In genomic region chr6:89952696-89953095, GRCh38 we compare ENCODE assay signal across 8 cellular contexts. TPM values are rescaled to one million over a fixed set of nuclear protein-coding genes. Genes with fewer than 3 reads are reported as not detected.
DNase-seq lines count a peak whose midpoint lies in the region; ATAC-seq and TF ChIP-seq lines count a peak whose summit lies in the region.

No MANE protein-coding gene starts in this region.

- H3K4me3 Mint-ChIP-seq in effector memory CD8-positive, alpha-beta T cell, result peak overlapping the region; percentile 55 to 72
- H3K4me3 Mint-ChIP-seq in stimulated activated naive CD8-positive, alpha-beta T cell treated with anti-CD3 and anti-CD28 coated beads, Interleukin-15, Interleukin-2, amounts not matched to agents 100 ng/mL and 50 ng/mL, for 24 hours, result peak overlapping the region; percentile 53
- H3K4me3 Mint-ChIP-seq in mesothelial cell of epicardium, result no peak overlapping the region

- no peaks in the 10 kb centered on the region for H3K27me3 Mint-ChIP-seq in effector memory CD8-positive, alpha-beta T cell
- no peaks in the 10 kb centered on the region for H3K27me3 Mint-ChIP-seq in stimulated activated naive CD8-positive, alpha-beta T cell treated with anti-CD3 and anti-CD28 coated beads, Interleukin-15, Interleukin-2, amounts not matched to agents 100 ng/mL and 50 ng/mL, for 24 hours
- no peaks in the 10 kb centered on the region for H3K27me3 Mint-ChIP-seq in mesothelial cell of epicardium (ENCODE audit: low read depth)

- H3K27ac Mint-ChIP-seq in effector memory CD8-positive, alpha-beta T cell, result peak overlapping the region; percentile 67 to 87
- H3K27ac Mint-ChIP-seq in stimulated activated naive CD8-positive, alpha-beta T cell treated with anti-CD3 and anti-CD28 coated beads, Interleukin-15, Interleukin-2, amounts not matched to agents 100 ng/mL and 50 ng/mL, for 24 hours, result peak overlapping the region; percentile 85
- no peak overlapping the region for H3K27ac Mint-ChIP-seq in mesothelial cell of epicardium

- peak; percentile 62 for DNase-seq in NK-92 treated with Interleukin-12 subunit alpha and Interleukin-12 subunit beta, amount 100 ng/mL, for 24 hours (lab: John Stamatoyannopoulos, UW)
- DNase-seq in NK-92 (lab: John Stamatoyannopoulos, UW; ENCODE audit: unreplicated experiment), result no peak
- DNase-seq in activated CD4-positive, alpha-beta T cell treated with anti-CD3 and anti-CD28 coated beads for 48 hours, result peak; percentile 59
- peak; percentile 56 to 61 (median 59) for DNase-seq in effector memory CD8-positive, alpha-beta T cell
- no peak for DNase-seq in mesothelial cell of epicardium (ENCODE audit: low spot score in 2 of 2, unreplicated experiment in 2 of 2)
- no peak for DNase-seq in caudate nucleus (lab: John Stamatoyannopoulos, UW)

- ATAC-seq in effector memory CD8-positive, alpha-beta T cell (replicated peaks), result peak; percentile 97
- no peak for ATAC-seq in HG02610 (IDR thresholded peaks at IDR 0.05; ENCODE audit: unreplicated experiment)

- peaks cover 5% of the 10 kb centered on the region for H3K36me3 Mint-ChIP-seq in effector memory CD8-positive, alpha-beta T cell (ENCODE audit: insufficient read depth)
- peaks cover 80% of the 10 kb centered on the region for H3K36me3 Mint-ChIP-seq in stimulated activated naive CD8-positive, alpha-beta T cell treated with anti-CD3 and anti-CD28 coated beads, Interleukin-15, Interleukin-2, amounts not matched to agents 100 ng/mL and 50 ng/mL, for 24 hours (ENCODE audit: low read depth)
- peaks cover 15% of the 10 kb centered on the region for H3K36me3 Mint-ChIP-seq in mesothelial cell of epicardium

- TF ChIP-seq CTCF in mesothelial cell of epicardium (IDR thresholded peaks at IDR 0.05; ENCODE audit: unreplicated experiment), result no peak

- no peak overlapping the region for H3K27ac ChIP-seq in caudate nucleus (ENCODE audit: low read depth, low read length)

- peaks cover 41 to 52% of the 10 kb centered on the region in 2 donors for H3K4me1 Mint-ChIP-seq in effector memory CD8-positive, alpha-beta T cell (ENCODE audit: low read depth in 2 of 2)
- peaks cover 80% of the 10 kb centered on the region for H3K4me1 Mint-ChIP-seq in stimulated activated naive CD8-positive, alpha-beta T cell treated with anti-CD3 and anti-CD28 coated beads, Interleukin-15, Interleukin-2, amounts not matched to agents 100 ng/mL and 50 ng/mL, for 24 hours (ENCODE audit: low read depth)
- H3K4me1 Mint-ChIP-seq in mesothelial cell of epicardium, result peaks cover 14% of the 10 kb centered on the region

- H3K9me3 Mint-ChIP-seq in effector memory CD8-positive, alpha-beta T cell, result no peaks in the 10 kb centered on the region
- H3K9me3 Mint-ChIP-seq in stimulated activated naive CD8-positive, alpha-beta T cell treated with anti-CD3 and anti-CD28 coated beads, Interleukin-15, Interleukin-2, amounts not matched to agents 100 ng/mL and 50 ng/mL, for 24 hours, result no peaks in the 10 kb centered on the region
- H3K9me3 Mint-ChIP-seq in mesothelial cell of epicardium, result no peaks in the 10 kb centered on the region

RNA-seq across cellular contexts. Expression of gene GJA10, which starts 58.4 kb away (rescaled TPM):
- not detected in 3 replicates for total RNA-seq in mesothelial cell of epicardium

Comparison
In these comparisons a context has a peak if more than half of its experiments do, and no peak if none do; other contexts are left out.
1. DNase-seq: peak in NK-92 treated with Interleukin-12 subunit alpha and Interleukin-12 subunit beta, amount 100 ng/mL, for 24 hours (single experiment), activated CD4-positive, alpha-beta T cell treated with anti-CD3 and anti-CD28 coated beads for 48 hours (single experiment) and effector memory CD8-positive, alpha-beta T cell (3 of 3); none in NK-92 (single experiment), mesothelial cell of epicardium (0 of 2) and caudate nucleus (0 of 61).